In the genomic region with DNA sequence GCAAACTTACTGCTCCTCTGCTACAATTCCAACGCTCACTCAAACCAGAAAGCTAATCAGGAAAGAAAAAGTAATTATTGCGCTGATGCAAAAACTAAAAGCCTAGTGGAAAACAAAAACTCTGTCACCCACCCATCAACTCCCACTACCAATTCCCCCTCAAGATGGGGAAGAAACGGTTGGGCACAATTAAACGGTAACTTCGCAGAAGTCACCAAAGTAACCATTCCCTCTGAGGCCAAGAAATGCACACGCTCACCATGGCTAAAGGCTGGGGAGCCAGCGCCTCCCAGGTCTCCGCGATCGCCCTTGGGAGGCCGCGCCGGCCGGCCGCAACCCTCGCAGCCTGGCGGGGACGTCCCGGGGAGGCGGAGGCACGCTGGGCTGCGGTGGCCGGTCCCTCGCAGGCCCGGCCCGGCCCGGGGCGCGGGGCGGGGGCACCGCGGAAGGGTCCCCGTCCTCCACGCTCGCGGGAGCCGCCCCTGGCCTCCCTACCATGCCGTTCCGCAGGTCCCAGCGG, we compare ENCODE assay signal across 8 cellular contexts. TPM values are rescaled to one million over a fixed set of nuclear protein-coding genes. Genes with fewer than 3 reads are reported as not detected.
DNase-seq lines count a peak whose midpoint lies in the region; ATAC-seq lines count a peak whose summit lies in the region.

No MANE protein-coding gene starts in this region.

- peak; percentile 34 for ATAC-seq in GM21381 (IDR thresholded peaks at IDR 0.05; ENCODE audit: unreplicated experiment)
- ATAC-seq in activated naive CD4-positive, alpha-beta T cell treated with anti-CD3 and anti-CD28 coated beads, Interleukin-2, amount 50 U/mL, for 72 hours: peak in 1 of 2 donors; percentile 37
- ATAC-seq in left cardiac atrium: peak; percentile 60 to 70

- no peaks in the 10 kb centered on the region for H3K9me3 Mint-ChIP-seq in activated naive CD4-positive, alpha-beta T cell treated with anti-CD3 and anti-CD28 coated beads, Interleukin-2, amount 50 U/mL, for 72 hours

- intact Hi-C loops in left cardiac atrium (cut with DNase I): loop anchor here in 1 of 2 donors (10.0 kb wide), 1 partner anchor 708 kb away; no protein-coding TSS in a partner anchor

- peaks cover 6 to 13% of the 10 kb centered on the region in 2 donors for H3K36me3 Mint-ChIP-seq in activated naive CD4-positive, alpha-beta T cell treated with anti-CD3 and anti-CD28 coated beads, Interleukin-2, amount 50 U/mL, for 72 hours

- DNase-seq in EH (ENCODE audit: low read depth) (peak; percentile 51), HS-27A (ENCODE audit: low read depth) (peak; percentile 38), left cardiac atrium (no peak), pons (ENCODE audit: low spot score) (peak; percentile 61), COLO668 (lab: John Stamatoyannopoulos, UW; ENCODE audit: unreplicated experiment) (no peak)
- DNase-seq in activated naive CD4-positive, alpha-beta T cell treated with anti-CD3 and anti-CD28 coated beads, Interleukin-2, amount 50 U/mL, for 72 hours (ENCODE audit: low spot score in 2 of 2): no peak
- no peak for DNase-seq in activated effector memory CD4-positive, alpha-beta T cell treated with anti-CD3 and anti-CD28 coated beads, Interleukin-2, amount 50 U/mL, for 16 hours

- H3K27ac Mint-ChIP-seq in activated naive CD4-positive, alpha-beta T cell treated with anti-CD3 and anti-CD28 coated beads, Interleukin-2, amount 50 U/mL, for 72 hours: peak overlapping the region; percentile 98 to 99

RNA-seq across cellular contexts. Expression of a gene that starts 0.6 kb away (rescaled TPM):
- total RNA-seq in activated naive CD4-positive, alpha-beta T cell treated with anti-CD3 and anti-CD28 coated beads, Interleukin-2, amount 50 U/mL, for 72 hours: 10 to 100 TPM; 74.2 to 90.1 TPM
- total RNA-seq in left cardiac atrium: 10 to 100 TPM; 42.1 to 60.6 TPM

RNA-seq across cellular contexts. Expression of a gene that starts 54.6 kb away (rescaled TPM):
- 10 to 100 TPM; 21.0 to 36.8 TPM for total RNA-seq in activated naive CD4-positive, alpha-beta T cell treated with anti-CD3 and anti-CD28 coated beads, Interleukin-2, amount 50 U/mL, for 72 hours
- 10 to 100 TPM; 16.7 to 24.7 TPM for total RNA-seq in left cardiac atrium

Comparison
In these comparisons a context has a peak if more than half of its experiments do, and no peak if none do; other contexts are left out.
1. DNase-seq: peak in EH (single experiment), HS-27A (single experiment) and pons (single experiment); none in activated naive CD4-positive, alpha-beta T cell treated with anti-CD3 and anti-CD28 coated beads, Interleukin-2, amount 50 U/mL, for 72 hours (0 of 2), left cardiac atrium (single experiment), COLO668 (single experiment) and activated effector memory CD4-positive, alpha-beta T cell treated with anti-CD3 and anti-CD28 coated beads, Interleukin-2, amount 50 U/mL, for 16 hours (single experiment).